In genomic region chr12:109523071-109523470, GRCh38 we compare ENCODE assay signal across 1 cellular context.
TF ChIP-seq lines count a peak whose summit lies in the region.

No MANE protein-coding gene starts in this region.

TF ChIP-seq in HepG2, 621 proteins besides CTCF, POLR2A, EP300 and RAD21:
- TF ChIP-seq ZUFSP (CRISPR knock-in tag; IDR thresholded peaks at IDR 0.05; ENCODE audit: borderline replicate concordance) (no peak), TARDBP (CRISPR knock-in tag; IDR thresholded peaks at IDR 0.05) (no peak)
